Comparison of ENCODE assay signal across 21 cellular contexts in the genomic region with DNA sequence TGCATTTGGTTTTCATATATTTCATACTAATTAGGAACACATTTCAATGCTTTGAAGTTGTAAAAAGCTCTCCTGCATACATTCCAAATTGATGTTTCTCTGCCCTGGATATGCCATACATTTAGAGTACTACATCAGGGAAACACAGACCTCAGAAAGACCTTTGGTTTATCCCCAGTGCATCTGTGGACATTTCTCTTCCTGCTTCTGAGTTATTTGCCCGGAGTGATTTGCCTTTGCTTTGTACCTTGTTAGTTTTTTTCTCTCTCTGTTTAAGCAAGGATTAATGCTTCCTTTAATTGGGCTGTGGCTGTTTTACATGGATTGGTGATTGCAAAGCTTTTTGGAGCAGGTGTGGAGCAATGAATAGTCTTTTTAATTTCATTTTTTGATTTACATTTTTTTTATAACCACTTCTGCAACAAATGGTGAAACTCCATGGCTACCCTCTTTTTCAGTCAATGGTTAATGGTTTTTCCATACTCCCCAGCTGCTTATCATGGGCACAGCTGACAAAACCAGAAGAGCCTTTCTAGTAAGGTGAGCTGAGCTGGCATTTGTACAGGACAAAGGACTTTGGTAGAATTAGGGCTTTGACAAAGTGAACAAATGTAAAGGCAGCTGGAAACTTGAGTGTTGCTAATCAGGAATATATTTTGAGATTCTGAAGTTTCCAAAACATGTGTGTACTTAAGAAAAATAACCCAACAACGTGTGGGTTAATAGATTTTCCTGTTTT. TPM values are rescaled to one million over a fixed set of nuclear protein-coding genes. Genes with fewer than 3 reads are reported as not detected.
DNase-seq lines count a peak whose midpoint lies in the region; ATAC-seq, FAIRE-seq and TF ChIP-seq lines count a peak whose summit lies in the region.
"Had no signal": no experiment of that assay in that cellular context is flagged by ENCODE, and none has a peak within 500 bp of the region (broad histone marks: within the 10 kb centered on the region; RNA-seq: fewer than 3 reads in every experiment).

No MANE protein-coding gene starts in this region.

- no peak overlapping the region for H3K27ac ChIP-seq in kidney (ENCODE audit: low read depth in 2 of 2, low read length in 2 of 2)
- H3K27ac ChIP-seq: colonic mucosa, GM23248, tibial nerve had no signal

- no peaks in the 10 kb centered on the region for H3K9me3 ChIP-seq in kidney (ENCODE audit: control insufficient read depth in 1 of 2, low read length in 2 of 2)
- H3K9me3 ChIP-seq: colonic mucosa, tibial nerve had no signal

- H3K27ac Mint-ChIP-seq in nephron = peak overlapping the region; percentile 2 to 61 (median 59)
- no peak overlapping the region for H3K27ac Mint-ChIP-seq in activated T-helper 1 cell treated with anti-CD3 and anti-CD28 coated beads, Interleukin-12 subunit alpha, Interleukin-12 subunit beta, Interleukin-2, Interleukin-4 antibody, amounts not matched to agents 30 ng/mL and 10 ng/mL and 1 ng/mL, durations not matched to agents 14 hours and 24 hours and 36 hours
- H3K27ac Mint-ChIP-seq: activated CD8-positive, alpha-beta T cell treated with anti-CD3 and anti-CD28 coated beads, Interleukin-2, amount 10 ng/mL, durations not matched to agents 7 days and 5 days; activated naive CD8-positive, alpha-beta T cell treated with anti-CD3 and anti-CD28 coated beads, Interleukin-2, amount 10 ng/mL, durations not matched to agents 7 days and 5 days; activated T-cell treated with anti-CD3 and anti-CD28 coated beads, Interleukin-2, amount 50 U/mL, for 72 hours had no signal

- H3K4me3 Mint-ChIP-seq in nephron = no peak overlapping the region
- H3K4me3 Mint-ChIP-seq in activated T-helper 1 cell treated with anti-CD3 and anti-CD28 coated beads, Interleukin-12 subunit alpha, Interleukin-12 subunit beta, Interleukin-2, Interleukin-4 antibody, amounts not matched to agents 30 ng/mL and 10 ng/mL and 1 ng/mL, durations not matched to agents 14 hours and 24 hours and 36 hours = no peak overlapping the region
- H3K4me3 Mint-ChIP-seq: activated CD8-positive, alpha-beta T cell treated with anti-CD3 and anti-CD28 coated beads, Interleukin-2, amount 10 ng/mL, durations not matched to agents 7 days and 5 days; activated naive CD8-positive, alpha-beta T cell treated with anti-CD3 and anti-CD28 coated beads, Interleukin-2, amount 10 ng/mL, durations not matched to agents 7 days and 5 days; activated T-cell treated with anti-CD3 and anti-CD28 coated beads, Interleukin-2, amount 50 U/mL, for 72 hours had no signal

- no peak for FAIRE-seq in kidney (lab: Jason Lieb, UNC)
- FAIRE-seq: D721Med, GM18507 had no signal

- DNase-seq in DMS79 (lab: John Stamatoyannopoulos, UW) = peak; percentile 2
- peak; percentile 18 for DNase-seq in NCI-H1105 (lab: John Stamatoyannopoulos, UW)
- DNase-seq in SHP77 (lab: John Stamatoyannopoulos, UW) = peak; percentile 51 to 67
- DNase-seq in activated CD4-positive, alpha-beta T cell treated with anti-CD3 and anti-CD28 coated beads, Interleukin-2, amount 50 U/mL, for 4 hours = no peak
- no peak for DNase-seq in activated T-helper 1 cell treated with anti-CD3 and anti-CD28 coated beads, Interleukin-12 subunit alpha, Interleukin-12 subunit beta, Interleukin-2, Interleukin-4 antibody, amounts not matched to agents 30 ng/mL and 10 ng/mL and 1 ng/mL, durations not matched to agents 14 hours and 24 hours and 36 hours (ENCODE audit: low spot score)
- no peak for DNase-seq in kidney
- DNase-seq: activated CD8-positive, alpha-beta T cell treated with anti-CD3 and anti-CD28 coated beads, Interleukin-2, amount 10 ng/mL, durations not matched to agents 7 days and 5 days; activated naive CD8-positive, alpha-beta T cell treated with anti-CD3 and anti-CD28 coated beads, Interleukin-2, amount 10 ng/mL, durations not matched to agents 7 days and 5 days; activated T-cell treated with anti-CD3 and anti-CD28 coated beads, Interleukin-2, amount 50 U/mL, for 72 hours; colonic mucosa; foreskin melanocyte; GM23248; nucleus accumbens; RPMI8226; stimulated activated naive CD8-positive, alpha-beta T cell treated with anti-CD3 and anti-CD28 coated beads, Interleukin-15, Interleukin-2, amounts not matched to agents 100 U/mL and 50 U/mL, for 24 hours had no signal

- no peaks in the 10 kb centered on the region for H3K27me3 Mint-ChIP-seq in nephron (ENCODE audit: low read depth)
- no peaks in the 10 kb centered on the region for H3K27me3 Mint-ChIP-seq in activated T-helper 1 cell treated with anti-CD3 and anti-CD28 coated beads, Interleukin-12 subunit alpha, Interleukin-12 subunit beta, Interleukin-2, Interleukin-4 antibody, amounts not matched to agents 30 ng/mL and 10 ng/mL and 1 ng/mL, durations not matched to agents 14 hours and 24 hours and 36 hours (ENCODE audit: insufficient read depth)
- H3K27me3 Mint-ChIP-seq: activated naive CD8-positive, alpha-beta T cell treated with anti-CD3 and anti-CD28 coated beads, Interleukin-2, amount 10 ng/mL, durations not matched to agents 7 days and 5 days; brain had no signal

- intact Hi-C loops in activated T-helper 1 cell treated with anti-CD3 and anti-CD28 coated beads, Interleukin-12 subunit alpha, Interleukin-12 subunit beta, Interleukin-2, Interleukin-4 antibody, amounts not matched to agents 30 ng/mL and 10 ng/mL and 1 ng/mL, durations not matched to agents 14 hours and 24 hours and 36 hours (cut with micrococcal nuclease) = no loop called here
- intact Hi-C loops in kidney (cut with DNase I) = no loop called here

- H3K4me1 Mint-ChIP-seq in nephron = peaks cover 51% of the 10 kb centered on the region
- no peaks in the 10 kb centered on the region for H3K4me1 Mint-ChIP-seq in activated T-helper 1 cell treated with anti-CD3 and anti-CD28 coated beads, Interleukin-12 subunit alpha, Interleukin-12 subunit beta, Interleukin-2, Interleukin-4 antibody, amounts not matched to agents 30 ng/mL and 10 ng/mL and 1 ng/mL, durations not matched to agents 14 hours and 24 hours and 36 hours (ENCODE audit: low read depth)
- H3K4me1 Mint-ChIP-seq: activated naive CD8-positive, alpha-beta T cell treated with anti-CD3 and anti-CD28 coated beads, Interleukin-2, amount 10 ng/mL, durations not matched to agents 7 days and 5 days had no signal

- H3K36me3 Mint-ChIP-seq in nephron (ENCODE audit: low read depth) = peaks cover 16% of the 10 kb centered on the region
- H3K36me3 Mint-ChIP-seq in activated T-helper 1 cell treated with anti-CD3 and anti-CD28 coated beads, Interleukin-12 subunit alpha, Interleukin-12 subunit beta, Interleukin-2, Interleukin-4 antibody, amounts not matched to agents 30 ng/mL and 10 ng/mL and 1 ng/mL, durations not matched to agents 14 hours and 24 hours and 36 hours (ENCODE audit: low read depth) = peaks cover 2% of the 10 kb centered on the region

- H3K9me3 Mint-ChIP-seq in nephron = no peaks in the 10 kb centered on the region
- H3K9me3 Mint-ChIP-seq in activated T-helper 1 cell treated with anti-CD3 and anti-CD28 coated beads, Interleukin-12 subunit alpha, Interleukin-12 subunit beta, Interleukin-2, Interleukin-4 antibody, amounts not matched to agents 30 ng/mL and 10 ng/mL and 1 ng/mL, durations not matched to agents 14 hours and 24 hours and 36 hours = no peaks in the 10 kb centered on the region
- H3K9me3 Mint-ChIP-seq: activated naive CD8-positive, alpha-beta T cell treated with anti-CD3 and anti-CD28 coated beads, Interleukin-2, amount 10 ng/mL, durations not matched to agents 7 days and 5 days had no signal

- H3K4me1 ChIP-seq in kidney (ENCODE audit: control insufficient read depth in 1 of 2, insufficient read depth in 1 of 2, low read depth in 1 of 2, low read length in 2 of 2) = no peaks in the 10 kb centered on the region
- H3K4me1 ChIP-seq: colonic mucosa had no signal

- no peak overlapping the region for H3K4me3 ChIP-seq in kidney (ENCODE audit: low read length in 2 of 2)
- H3K4me3 ChIP-seq: colonic mucosa, GM23248, tibial nerve had no signal

- no peak for TF ChIP-seq CTCF in nephron (IDR thresholded peaks at IDR 0.05; ENCODE audit: unreplicated experiment in 3 of 3)
- no peak for TF ChIP-seq CTCF in kidney (IDR thresholded peaks at IDR 0.05; ENCODE audit: borderline replicate concordance, extremely low read depth, insufficient read depth)

- ATAC-seq in GM18502 (IDR thresholded peaks at IDR 0.05; ENCODE audit: poor library complexity, unreplicated experiment) = no peak
- ATAC-seq: activated CD8-positive, alpha-beta T cell treated with anti-CD3 and anti-CD28 coated beads, Interleukin-2, amount 10 ng/mL, durations not matched to agents 7 days and 5 days; activated T-cell treated with anti-CD3 and anti-CD28 coated beads, Interleukin-2, amount 50 U/mL, for 72 hours; stimulated activated naive CD8-positive, alpha-beta T cell treated with anti-CD3 and anti-CD28 coated beads, Interleukin-15, Interleukin-2, amounts not matched to agents 100 U/mL and 50 U/mL, for 24 hours had no signal

- no peaks in the 10 kb centered on the region for H3K36me3 ChIP-seq in kidney (ENCODE audit: control insufficient read depth in 1 of 2, insufficient read depth in 2 of 2, low read length in 2 of 2)
- H3K36me3 ChIP-seq: colonic mucosa had no signal

- H3K9ac ChIP-seq in kidney (ENCODE audit: low read length in 2 of 2) = no peak overlapping the region
- H3K9ac ChIP-seq: GM23248 had no signal

RNA-seq across cellular contexts. Expression of gene ZSWIM6, which starts 54.2 kb away (rescaled TPM):
- total RNA-seq in activated T-helper 1 cell treated with anti-CD3 and anti-CD28 coated beads, Interleukin-12 subunit alpha, Interleukin-12 subunit beta, Interleukin-2, Interleukin-4 antibody, amounts not matched to agents 30 ng/mL and 10 ng/mL and 1 ng/mL, durations not matched to agents 14 hours and 24 hours and 36 hours = 9.6 TPM in 2 replicates
- 20.3 TPM for total RNA-seq in kidney
- 2.9 TPM for polyA plus RNA-seq in kidney (ENCODE audit: insufficient read depth, low read depth, low replicate concordance)

Comparison
In these comparisons a context has a peak if more than half of its experiments do, and no peak if none do; other contexts are left out.
1. DNase-seq: peak in DMS79 (single experiment), NCI-H1105 (single experiment) and SHP77 (2 of 2); none in activated CD4-positive, alpha-beta T cell treated with anti-CD3 and anti-CD28 coated beads, Interleukin-2, amount 50 U/mL, for 4 hours (0 of 2), activated T-helper 1 cell treated with anti-CD3 and anti-CD28 coated beads, Interleukin-12 subunit alpha, Interleukin-12 subunit beta, Interleukin-2, Interleukin-4 antibody, amounts not matched to agents 30 ng/mL and 10 ng/mL and 1 ng/mL, durations not matched to agents 14 hours and 24 hours and 36 hours (single experiment) and kidney (single experiment).